ENCODE assay signal across 28 cellular contexts in genomic region chr11:122422707-122423106, GRCh38.
DNase-seq lines count a peak whose midpoint lies in the region; ATAC-seq and TF ChIP-seq lines count a peak whose summit lies in the region.
"Had no signal": no experiment of that assay in that cellular context is flagged by ENCODE, and none has a peak within 500 bp of the region (broad histone marks: within the 10 kb centered on the region; RNA-seq: fewer than 3 reads in every experiment).

No MANE protein-coding gene starts in this region.

- POLR2A ChIA-PET in MCF 10A (lab: Yijun Ruan, JAX) = interaction anchor here (0.6 to 4.4 kb wide), 10 partner anchors 9 to 957 kb away, joined by 3 to 43 read pairs (median 5); no protein-coding TSS in a partner anchor
- POLR2A ChIA-PET in OCI-LY7 (lab: Charles Lee) = no interaction called here
- POLR2A ChIA-PET in activated CD4-positive, alpha-beta memory T cell treated with anti-CD3 and anti-CD28 coated beads for 36 hours (lab: Charles Lee) = no interaction called here

- H3K4me3 ChIP-seq in breast epithelium = no peak overlapping the region
- H3K4me3 ChIP-seq in astrocyte of the spinal cord (ENCODE audit: low read depth, low read length) = no peak overlapping the region
- H3K4me3 ChIP-seq in lower lobe of right lung = no peak overlapping the region
- H3K4me3 ChIP-seq in OCI-LY7 (ENCODE audit: low read depth, low read length, poor library complexity, severe bottlenecking) = no peak overlapping the region
- H3K4me3 ChIP-seq: ascending aorta had no signal

- H3K4me1 Mint-ChIP-seq in MCF 10A (ENCODE audit: insufficient read depth, unreplicated experiment) = peaks cover 42% of the 10 kb centered on the region
- H3K4me1 Mint-ChIP-seq in activated CD4-positive, alpha-beta memory T cell treated with anti-CD3 and anti-CD28 coated beads for 36 hours (ENCODE audit: low read depth) = no peaks in the 10 kb centered on the region
- H3K4me1 Mint-ChIP-seq: activated B cell treated with CpG ODN at 0.5 μM for 24 hours; activated CD4-positive, alpha-beta T cell treated with anti-CD3 and anti-CD28 coated beads, Interleukin-2, amount 10 ng/mL, durations not matched to agents 7 days and 5 days; central memory CD8-positive, alpha-beta T cell; stimulated activated effector memory CD8-positive, alpha-beta T cell treated with anti-CD3 and anti-CD28 coated beads, Interleukin-12 subunit alpha, Interleukin-12 subunit beta, amount 100 ng/mL, for 72 hours had no signal

- H3K36me3 ChIP-seq in breast epithelium = no peaks in the 10 kb centered on the region
- H3K36me3 ChIP-seq in lower lobe of right lung = no peaks in the 10 kb centered on the region
- H3K36me3 ChIP-seq in OCI-LY7 (ENCODE audit: insufficient read depth, low read length) = no peaks in the 10 kb centered on the region
- H3K36me3 ChIP-seq: ascending aorta had no signal

- H3K27me3 ChIP-seq in breast epithelium = no peaks in the 10 kb centered on the region
- H3K27me3 ChIP-seq in lower lobe of right lung (ENCODE audit: low read depth) = no peaks in the 10 kb centered on the region
- H3K27me3 ChIP-seq: ascending aorta had no signal

- no peaks in the 10 kb centered on the region for H3K79me2 ChIP-seq in OCI-LY7 (ENCODE audit: insufficient read depth, low read depth, low read length)

- intact Hi-C loops in MCF 10A (cut with micrococcal nuclease) = loop anchor here (2.0 kb wide), 1 partner anchor 326 kb away; no protein-coding TSS in a partner anchor
- intact Hi-C loops in breast epithelium (cut with DNase I; ENCODE audit: low total_unique reads) = no loop called here
- intact Hi-C loops in lower lobe of right lung (cut with DNase I) = no loop called here
- intact Hi-C loops in OCI-LY7 (cut with micrococcal nuclease; ENCODE audit: unreplicated experiment) = no loop called here
- intact Hi-C loops in activated CD4-positive, alpha-beta memory T cell treated with anti-CD3 and anti-CD28 coated beads for 36 hours (cut with micrococcal nuclease) = no loop called here

- in situ Hi-C loops in astrocyte of the spinal cord (cut with HindIII; ENCODE audit: low sequenced_read_pairs) = no loop called here

- H3K4me2 ChIP-seq in OCI-LY7 (ENCODE audit: low read length) = no peak overlapping the region
- H3K4me2 ChIP-seq: SK-N-SH had no signal

- peak; percentile 43 to 70 for ATAC-seq in lower lobe of right lung
- ATAC-seq: esophagus mucosa; natural killer cell treated with Interleukin-12 subunit alpha and Interleukin-12 subunit beta and Interleukin-15 and Interleukin-18, amount 100 ng/mL, for 72 hours; stimulated activated effector memory CD8-positive, alpha-beta T cell treated with anti-CD3 and anti-CD28 coated beads, Interleukin-12 subunit alpha, Interleukin-12 subunit beta, amount 100 ng/mL, for 72 hours had no signal

- CTCF ChIA-PET in MCF 10A (lab: Yijun Ruan, JAX) = interaction anchor here (0.8 to 1.1 kb wide), 2 partner anchors 83 to 767 kb away, joined by 4 to 6 read pairs; no protein-coding TSS in a partner anchor
- CTCF ChIA-PET in OCI-LY7 (lab: Charles Lee; ENCODE audit: unreplicated experiment) = no interaction called here
- CTCF ChIA-PET in activated CD4-positive, alpha-beta memory T cell treated with anti-CD3 and anti-CD28 coated beads for 36 hours (lab: Charles Lee) = no interaction called here

- no peak overlapping the region for H2AFZ ChIP-seq in OCI-LY7 (ENCODE audit: low read length)

- TF ChIP-seq CTCF in MCF 10A (IDR thresholded peaks at IDR 0.05; ENCODE audit: unreplicated experiment) (no peak), breast epithelium (IDR thresholded peaks at IDR 0.05) (no peak), astrocyte of the spinal cord (IDR thresholded peaks at IDR 0.05; ENCODE audit: low read depth, low read length) (no peak), lower lobe of right lung (IDR thresholded peaks at IDR 0.05) (no peak), OCI-LY7 (conservative IDR thresholded peaks at IDR 0.05; ENCODE audit: low read length) (no peak)

- DNase-seq in MCF 10A (ENCODE audit: unreplicated experiment) = peak; percentile 95
- no peak for DNase-seq in breast epithelium (ENCODE audit: low spot score in 2 of 2)
- peak; percentile 9 for DNase-seq in astrocyte of the spinal cord (ENCODE audit: low read depth, low spot score)
- no peak for DNase-seq in lower lobe of right lung
- DNase-seq in EL = no peak
- no peak for DNase-seq in NCI-H1930 (lab: John Stamatoyannopoulos, UW)
- no peak for DNase-seq in OCI-LY7 (ENCODE audit: low spot score)
- DNase-seq in activated CD4-positive, alpha-beta memory T cell treated with anti-CD3 and anti-CD28 coated beads for 36 hours = no peak
- DNase-seq: activated B cell treated with CpG ODN at 0.5 μM for 24 hours; activated CD4-positive, alpha-beta T cell treated with anti-CD3 and anti-CD28 coated beads, Interleukin-2, amount 10 ng/mL, durations not matched to agents 7 days and 5 days; activated effector memory CD4-positive, alpha-beta T cell treated with anti-CD3 and anti-CD28 coated beads, Interleukin-2, amount 50 U/mL, for 16 hours; activated T-cell treated with anti-CD3 and anti-CD28 coated beads, Interleukin-2, amount 50 U/mL, for 24 hours; dermis blood vessel endothelial cell; endodermal cell; NCI-H1436; NCI-H446 treated with DMSO at 0.1 percent for 48 hours; NCI-H82; RPMI8226; SK-N-SH; substantia nigra had no signal

- BruUV-seq in MCF 10A (replicated peaks; lab: Mats Ljungman, UMichigan) (no TSS peak), OCI-LY7 (replicated peaks; lab: Mats Ljungman, UMichigan) (no TSS peak)

- peak overlapping the region; percentile 97 for H3K27ac Mint-ChIP-seq in MCF 10A (ENCODE audit: low read depth, unreplicated experiment)
- H3K27ac Mint-ChIP-seq in activated CD4-positive, alpha-beta memory T cell treated with anti-CD3 and anti-CD28 coated beads for 36 hours = no peak overlapping the region
- H3K27ac Mint-ChIP-seq: activated B cell treated with CpG ODN at 0.5 μM for 24 hours; activated CD4-positive, alpha-beta T cell treated with anti-CD3 and anti-CD28 coated beads, Interleukin-2, amount 10 ng/mL, durations not matched to agents 7 days and 5 days; activated naive CD8-positive, alpha-beta T cell; activated T-cell treated with anti-CD3 and anti-CD28 coated beads, Interleukin-2, amount 50 U/mL, for 24 hours; endodermal cell; natural killer cell treated with Interleukin-12 subunit alpha and Interleukin-12 subunit beta and Interleukin-15 and Interleukin-18, amount 100 ng/mL, for 72 hours; stimulated activated effector memory CD8-positive, alpha-beta T cell treated with anti-CD3 and anti-CD28 coated beads, Interleukin-12 subunit alpha, Interleukin-12 subunit beta, amount 100 ng/mL, for 72 hours; type B pancreatic cell had no signal

- no peaks in the 10 kb centered on the region for H3K9me3 ChIP-seq in breast epithelium
- no peaks in the 10 kb centered on the region for H3K9me3 ChIP-seq in lower lobe of right lung
- no peaks in the 10 kb centered on the region for H3K9me3 ChIP-seq in OCI-LY7 (ENCODE audit: low read length)
- H3K9me3 ChIP-seq: ascending aorta, SK-N-SH had no signal

- H3K27ac ChIP-seq in breast epithelium (no peak overlapping the region), lower lobe of right lung (no peak overlapping the region), OCI-LY7 (ENCODE audit: low read depth, low read length, poor library complexity, severe bottlenecking) (no peak overlapping the region)
- H3K27ac ChIP-seq: 22Rv1, ascending aorta had no signal

- no peaks in the 10 kb centered on the region for H3K4me1 ChIP-seq in breast epithelium
- H3K4me1 ChIP-seq in lower lobe of right lung = no peaks in the 10 kb centered on the region
- H3K4me1 ChIP-seq in OCI-LY7 (ENCODE audit: insufficient read depth, low read length, poor library complexity, severe bottlenecking) = no peaks in the 10 kb centered on the region

- no peaks in the 10 kb centered on the region for H3K9me3 Mint-ChIP-seq in MCF 10A (ENCODE audit: unreplicated experiment)
- no peaks in the 10 kb centered on the region for H3K9me3 Mint-ChIP-seq in activated CD4-positive, alpha-beta memory T cell treated with anti-CD3 and anti-CD28 coated beads for 36 hours
- H3K9me3 Mint-ChIP-seq: activated B cell treated with CpG ODN at 0.5 μM for 24 hours; activated CD4-positive, alpha-beta T cell treated with anti-CD3 and anti-CD28 coated beads, Interleukin-2, amount 10 ng/mL, durations not matched to agents 7 days and 5 days; central memory CD8-positive, alpha-beta T cell; endodermal cell; stimulated activated effector memory CD8-positive, alpha-beta T cell treated with anti-CD3 and anti-CD28 coated beads, Interleukin-12 subunit alpha, Interleukin-12 subunit beta, amount 100 ng/mL, for 72 hours had no signal

- no peak for TF ChIP-seq POLR2A in breast epithelium (IDR thresholded peaks at IDR 0.05)

- no peaks in the 10 kb centered on the region for H3K9me2 ChIP-seq in OCI-LY7 (ENCODE audit: insufficient read depth, low read length)
- H3K9me2 ChIP-seq: SK-N-SH had no signal

- H3K4me3 Mint-ChIP-seq in MCF 10A (ENCODE audit: unreplicated experiment) = peak overlapping the region; percentile 76
- H3K4me3 Mint-ChIP-seq in activated CD4-positive, alpha-beta memory T cell treated with anti-CD3 and anti-CD28 coated beads for 36 hours = no peak overlapping the region
- H3K4me3 Mint-ChIP-seq: activated B cell treated with CpG ODN at 0.5 μM for 24 hours; activated CD4-positive, alpha-beta T cell treated with anti-CD3 and anti-CD28 coated beads, Interleukin-2, amount 10 ng/mL, durations not matched to agents 7 days and 5 days; activated naive CD8-positive, alpha-beta T cell; activated T-cell treated with anti-CD3 and anti-CD28 coated beads, Interleukin-2, amount 50 U/mL, for 24 hours; central memory CD8-positive, alpha-beta T cell; endodermal cell; natural killer cell treated with Interleukin-12 subunit alpha and Interleukin-12 subunit beta and Interleukin-15 and Interleukin-18, amount 100 ng/mL, for 72 hours; stimulated activated effector memory CD8-positive, alpha-beta T cell treated with anti-CD3 and anti-CD28 coated beads, Interleukin-12 subunit alpha, Interleukin-12 subunit beta, amount 100 ng/mL, for 72 hours; type B pancreatic cell had no signal

- no peaks in the 10 kb centered on the region for H4K20me1 ChIP-seq in OCI-LY7 (ENCODE audit: insufficient read depth, low read length)

- H3K36me3 Mint-ChIP-seq in MCF 10A (ENCODE audit: insufficient read depth, unreplicated experiment) = no peaks in the 10 kb centered on the region
- no peaks in the 10 kb centered on the region for H3K36me3 Mint-ChIP-seq in activated CD4-positive, alpha-beta memory T cell treated with anti-CD3 and anti-CD28 coated beads for 36 hours
- H3K36me3 Mint-ChIP-seq: activated naive CD8-positive, alpha-beta T cell; natural killer cell treated with Interleukin-12 subunit alpha and Interleukin-12 subunit beta and Interleukin-15 and Interleukin-18, amount 100 ng/mL, for 72 hours; stimulated activated effector memory CD8-positive, alpha-beta T cell treated with anti-CD3 and anti-CD28 coated beads, Interleukin-12 subunit alpha, Interleukin-12 subunit beta, amount 100 ng/mL, for 72 hours had no signal

- no peaks in the 10 kb centered on the region for H3K27me3 Mint-ChIP-seq in MCF 10A (ENCODE audit: insufficient read depth, unreplicated experiment)
- peaks cover 5% of the 10 kb centered on the region for H3K27me3 Mint-ChIP-seq in activated CD4-positive, alpha-beta memory T cell treated with anti-CD3 and anti-CD28 coated beads for 36 hours
- H3K27me3 Mint-ChIP-seq: activated CD4-positive, alpha-beta T cell treated with anti-CD3 and anti-CD28 coated beads, Interleukin-2, amount 10 ng/mL, durations not matched to agents 7 days and 5 days; type B pancreatic cell had no signal

Comparison
In these comparisons a context has a peak if more than half of its experiments do, and no peak if none do; other contexts are left out.
1. DNase-seq: peak in MCF 10A (single experiment) and astrocyte of the spinal cord (single experiment); none in breast epithelium (0 of 2), lower lobe of right lung (single experiment), EL (single experiment), NCI-H1930 (0 of 2), OCI-LY7 (single experiment) and activated CD4-positive, alpha-beta memory T cell treated with anti-CD3 and anti-CD28 coated beads for 36 hours (single experiment).